16 cellular contexts compared by ENCODE assay signal in genomic region chr16:87238371-87238715, GRCh38.
DNase-seq lines count a peak whose midpoint lies in the region; ATAC-seq, FAIRE-seq and TF ChIP-seq lines count a peak whose summit lies in the region.
"Had no signal": no experiment of that assay in that cellular context is flagged by ENCODE, and none has a peak within 500 bp of the region (broad histone marks: within the 10 kb centered on the region; RNA-seq: fewer than 3 reads in every experiment).

No MANE protein-coding gene starts in this region.

- DNase-seq in HCT116 (ENCODE audit: low read depth, low spot score), result no peak
- DNase-seq in PC-3, result no peak
- DNase-seq in keratinocyte (ENCODE audit: low read depth, low spot score), result no peak
- DNase-seq in DMS79 (lab: John Stamatoyannopoulos, UW), result no peak
- no peak for DNase-seq in naive thymus-derived CD8-positive, alpha-beta T cell
- DNase-seq: 8988T; CD4-positive, alpha-beta memory T cell; GF-D8 had no signal

- H4K20me1 ChIP-seq in BLaER1 (no peaks in the 10 kb centered on the region), HCT116 (ENCODE audit: insufficient read depth) (no peaks in the 10 kb centered on the region), PC-3 (ENCODE audit: low read length) (no peaks in the 10 kb centered on the region), keratinocyte (ENCODE audit: control insufficient read depth, extremely low read depth, insufficient read depth, low read length) (no peaks in the 10 kb centered on the region)

- H3K27me3 ChIP-seq in BLaER1 (no peaks in the 10 kb centered on the region), HCT116 (ENCODE audit: insufficient read depth, low read length) (no peaks in the 10 kb centered on the region), PC-3 (ENCODE audit: low read length) (no peaks in the 10 kb centered on the region), keratinocyte (ENCODE audit: control insufficient read depth, extremely low read depth, insufficient read depth, low read length) (no peaks in the 10 kb centered on the region)

- H3K4me3 Mint-ChIP-seq in naive thymus-derived CD8-positive, alpha-beta T cell, result no peak overlapping the region
- H3K4me3 Mint-ChIP-seq: CD4-positive, alpha-beta memory T cell had no signal

- H3K27ac ChIP-seq in BLaER1, result no peak overlapping the region
- no peak overlapping the region for H3K27ac ChIP-seq in HCT116 (ENCODE audit: low read depth, low read length)
- H3K27ac ChIP-seq in PC-3 (ENCODE audit: low read length), result peak overlapping the region; percentile 59
- no peak overlapping the region for H3K27ac ChIP-seq in keratinocyte (ENCODE audit: control insufficient read depth, insufficient read depth, low read length)
- H3K27ac ChIP-seq: C4-2B, HL-60 had no signal

- TF ChIP-seq POLR2A in HCT116 (IDR thresholded peaks at IDR 0.05; ENCODE audit: borderline replicate concordance, extremely low read depth, insufficient read depth, insufficient read length), result no peak

- H3K9ac ChIP-seq in BLaER1 (no peak overlapping the region), HCT116 (ENCODE audit: low read length) (no peak overlapping the region), PC-3 (ENCODE audit: low read length) (no peak overlapping the region), keratinocyte (ENCODE audit: control insufficient read depth, extremely low read depth, insufficient read depth, low read length) (no peak overlapping the region)

- H3K4me2 ChIP-seq in BLaER1 (peak overlapping the region; percentile 92), HCT116 (ENCODE audit: low read length) (peak overlapping the region; percentile 48), PC-3 (ENCODE audit: low read length) (peak overlapping the region; percentile 45; the same call in 1 of the 2 replicates), keratinocyte (ENCODE audit: control insufficient read depth, extremely low read depth, insufficient read depth, low read depth, low read length) (peak overlapping the region; percentile 30)

- H3K9me3 ChIP-seq in BLaER1, result no peaks in the 10 kb centered on the region
- no peaks in the 10 kb centered on the region for H3K9me3 ChIP-seq in HCT116 (ENCODE audit: control insufficient read depth in 1 of 2, insufficient read depth in 1 of 2, low read depth in 1 of 2, low read length in 2 of 2)
- no peaks in the 10 kb centered on the region for H3K9me3 ChIP-seq in PC-3 (ENCODE audit: low read length)
- H3K9me3 ChIP-seq in keratinocyte (ENCODE audit: control insufficient read depth, low read depth, low read length), result no peaks in the 10 kb centered on the region
- H3K9me3 ChIP-seq: HAP-1 had no signal

- H3K36me3 Mint-ChIP-seq in naive thymus-derived CD8-positive, alpha-beta T cell, result no peaks in the 10 kb centered on the region
- H3K36me3 Mint-ChIP-seq: CD4-positive, alpha-beta memory T cell had no signal

- CTCF ChIA-PET in HCT116 (lab: Charles Lee) (no interaction called here), PC-3 (lab: Charles Lee) (no interaction called here)

- H3K4me1 ChIP-seq in BLaER1 (peaks cover 56% of the 10 kb centered on the region), HCT116 (ENCODE audit: control insufficient read depth in 1 of 2, insufficient read depth in 2 of 2, low read length in 2 of 2) (peaks cover 0 to 23% of the 10 kb centered on the region in 2 experiments; a peak in 2 of 4 replicates), PC-3 (ENCODE audit: insufficient read depth, low read length) (peaks cover 41% of the 10 kb centered on the region), keratinocyte (ENCODE audit: control insufficient read depth, extremely low read depth, insufficient read depth, low read length) (peaks cover 28% of the 10 kb centered on the region)

- H3K27me3 Mint-ChIP-seq in naive thymus-derived CD8-positive, alpha-beta T cell, result peaks cover 9 to 40% (median 21%) of the 10 kb centered on the region in 5 donors

- POLR2A ChIA-PET in HCT116 (lab: Charles Lee) (no interaction called here), PC-3 (lab: Charles Lee; ENCODE audit: unreplicated experiment) (no interaction called here)
- POLR2A ChIA-PET in naive thymus-derived CD8-positive, alpha-beta T cell (lab: Charles Lee), result no interaction called here

- dilution Hi-C loops in keratinocyte (cut with MboI; ENCODE audit: extremely low pct_ligation_motif_present, low sequenced_read_pairs), result no loop called here

- no peaks in the 10 kb centered on the region for H3K36me3 ChIP-seq in BLaER1
- H3K36me3 ChIP-seq in HCT116 (ENCODE audit: control insufficient read depth in 1 of 2, insufficient read depth in 2 of 2, low read length in 2 of 2), result no peaks in the 10 kb centered on the region
- H3K36me3 ChIP-seq in PC-3 (ENCODE audit: low read depth, low read length), result no peaks in the 10 kb centered on the region
- H3K36me3 ChIP-seq in keratinocyte (ENCODE audit: control insufficient read depth in 2 of 2, extremely low read depth in 1 of 2, insufficient read depth in 2 of 2, low read length in 2 of 2), result no peaks in the 10 kb centered on the region
- H3K36me3 ChIP-seq: HAP-1 had no signal

- TF ChIP-seq RAD21 in HCT116 (IDR thresholded peaks at IDR 0.05; ENCODE audit: low read depth), result no peak

- H3F3A ChIP-seq in PC-3 (ENCODE audit: low read length, unreplicated experiment), result no peaks in the 10 kb centered on the region

- no peak for TF ChIP-seq CTCF in HCT116 (IDR thresholded peaks at IDR 0.05 in 2 of 3, conservative IDR thresholded peaks at IDR 0.05 in 1 of 3; ENCODE audit: borderline replicate concordance in 1 of 3, insufficient read depth in 1 of 3, low read depth in 2 of 3, low read length in 2 of 3)
- no peak for TF ChIP-seq CTCF in PC-3 (conservative IDR thresholded peaks at IDR 0.05; ENCODE audit: low read depth, low read length)
- no peak for TF ChIP-seq CTCF in keratinocyte (optimal IDR thresholded peaks at IDR 0.05 in 1 of 3, IDR thresholded peaks at IDR 0.05 in 1 of 3, conservative IDR thresholded peaks at IDR 0.05 in 1 of 3; ENCODE audit: extremely low read depth in 1 of 3, insufficient read depth in 2 of 3, low read length in 3 of 3)

- ATAC-seq in HCT116, result 0 out of 2 replicates have a peak, but pooled peaks have one; percentile 5
- ATAC-seq in PC-3, result no peak
- no peak for ATAC-seq in HG03175 (IDR thresholded peaks at IDR 0.05; ENCODE audit: unreplicated experiment)
- ATAC-seq in GM18517 (IDR thresholded peaks at IDR 0.05; ENCODE audit: unreplicated experiment), result no peak
- no peak for ATAC-seq in naive thymus-derived CD8-positive, alpha-beta T cell
- ATAC-seq: K562 had no signal

- H3K79me2 ChIP-seq in HCT116 (ENCODE audit: insufficient read depth, low read length) (no peaks in the 10 kb centered on the region), PC-3 (ENCODE audit: low read length) (no peaks in the 10 kb centered on the region), keratinocyte (ENCODE audit: control insufficient read depth, insufficient read depth, low read length) (no peaks in the 10 kb centered on the region)

- BruUV-seq in HCT116 (replicated peaks; lab: Mats Ljungman, UMichigan), result no TSS peak
- no TSS peak for BruUV-seq in PC-3 (replicated peaks; lab: Mats Ljungman, UMichigan)

- intact Hi-C loops in HCT116 (cut with micrococcal nuclease) (no loop called here), PC-3 (cut with micrococcal nuclease) (no loop called here)

- RAD21 ChIA-PET in HCT116 (lab: Charles Lee; ENCODE audit: low non-redundant PET in 1 of 2, low total read pairs in 2 of 2, uncharacterized antibody in 2 of 2, unreplicated experiment in 2 of 2), result no interaction called here

- no peak overlapping the region for H3K4me3 ChIP-seq in BLaER1
- H3K4me3 ChIP-seq in HCT116 (replicated peaks in 1 of 2; ENCODE audit: low read depth in 1 of 2, low read length in 2 of 2), result no peak overlapping the region
- no peak overlapping the region for H3K4me3 ChIP-seq in PC-3 (ENCODE audit: low read length)
- H3K4me3 ChIP-seq in keratinocyte (ENCODE audit: control insufficient read depth in 2 of 3, extremely low read depth in 1 of 3, insufficient read depth in 2 of 3, low read depth in 1 of 3, low read length in 3 of 3), result no peak overlapping the region
- H3K4me3 ChIP-seq: HAP-1, K562 had no signal

- H2AFZ ChIP-seq in HCT116 (ENCODE audit: low read depth, low read length, poor library complexity, severe bottlenecking), result no peak overlapping the region
- H2AFZ ChIP-seq in PC-3 (ENCODE audit: low read length), result no peak overlapping the region
- H2AFZ ChIP-seq in keratinocyte (ENCODE audit: control insufficient read depth, low read length), result no peak overlapping the region

- H3K27ac Mint-ChIP-seq in naive thymus-derived CD8-positive, alpha-beta T cell, result no peak overlapping the region
- H3K27ac Mint-ChIP-seq: CD4-positive, alpha-beta memory T cell had no signal

- no peaks in the 10 kb centered on the region for H3K9me1 ChIP-seq in keratinocyte (ENCODE audit: control insufficient read depth, extremely low read depth, insufficient read depth, low read length)

- no peaks in the 10 kb centered on the region for H3K9me3 Mint-ChIP-seq in naive thymus-derived CD8-positive, alpha-beta T cell
- H3K9me3 Mint-ChIP-seq: CD4-positive, alpha-beta memory T cell had no signal

- peaks cover 10 to 21% (median 16%) of the 10 kb centered on the region in 4 donors for H3K4me1 Mint-ChIP-seq in naive thymus-derived CD8-positive, alpha-beta T cell

- H3K9me2 ChIP-seq in HCT116 (ENCODE audit: insufficient read depth) (no peaks in the 10 kb centered on the region), PC-3 (replicated peaks; ENCODE audit: low read length) (no peaks in the 10 kb centered on the region)

- no peak for FAIRE-seq in keratinocyte (lab: Jason Lieb, UNC)
- FAIRE-seq: H1, K562 had no signal

TF ChIP-seq in HCT116, 20 proteins besides CTCF, POLR2A, EP300 and RAD21 (continues in another document):
- TF ChIP-seq MAX (IDR thresholded peaks at IDR 0.05), result no peak
- no peak for TF ChIP-seq JUND (IDR thresholded peaks at IDR 0.05)
- TF ChIP-seq EZH2phosphoT487 (IDR thresholded peaks at IDR 0.05; ENCODE audit: borderline replicate concordance), result no peak
- TF ChIP-seq CEBPB (IDR thresholded peaks at IDR 0.05; ENCODE audit: low read depth), result no peak
- no peak for TF ChIP-seq CBX3 (IDR thresholded peaks at IDR 0.05; ENCODE audit: low read depth)
- TF ChIP-seq TCF7L2 (IDR thresholded peaks at IDR 0.05; ENCODE audit: borderline replicate concordance, extremely low read depth, insufficient read depth, insufficient read length), result no peak
- TF ChIP-seq FOSL1 (IDR thresholded peaks at IDR 0.05; ENCODE audit: low read depth), result no peak
- no peak for TF ChIP-seq SRF (IDR thresholded peaks at IDR 0.05; ENCODE audit: low read depth)

Comparison
In these comparisons a context has a peak if more than half of its experiments do, and no peak if none do; other contexts are left out.
1. H3K4me2 ChIP-seq: peak in every context shown above with its lines; median percentile 92 in BLaER1; 48 in HCT116; 45 in PC-3; 30 in keratinocyte.